24 cellular contexts compared by ENCODE assay signal in genomic region chr10:113356794-113357687, GRCh38.
DNase-seq lines count a peak whose midpoint lies in the region; ATAC-seq and TF ChIP-seq lines count a peak whose summit lies in the region.
"Had no signal": no experiment of that assay in that cellular context is flagged by ENCODE, and none has a peak within 500 bp of the region (broad histone marks: within the 10 kb centered on the region; RNA-seq: fewer than 3 reads in every experiment).

No MANE protein-coding gene starts in this region.

- H3K9me3 ChIP-seq in prostate gland, result no peaks in the 10 kb centered on the region
- H3K9me3 ChIP-seq: MG63, SJCRH30 had no signal

- H3K9me2 ChIP-seq in GM23338 (ENCODE audit: insufficient read depth), result no peaks in the 10 kb centered on the region

- no peak for ATAC-seq in GM23338
- ATAC-seq in natural killer cell treated with Interleukin-12 subunit alpha and Interleukin-12 subunit beta and Interleukin-15 and Interleukin-18, amount 100 ng/mL, for 72 hours, result no peak
- no peak for ATAC-seq in activated CD8-positive, alpha-beta T cell treated with anti-CD3 and anti-CD28 coated beads for 36 hours
- ATAC-seq in naive thymus-derived CD8-positive, alpha-beta T cell, result no peak
- ATAC-seq: HCT116, PC-3 had no signal

- intact Hi-C loops in prostate gland (cut with DNase I), result loop anchor here (5.0 to 10.0 kb wide), 3 partner anchors 195 to 402 kb away; partner anchors contain the start of gene TCF7L2
- intact Hi-C loops in activated CD8-positive, alpha-beta T cell treated with anti-CD3 and anti-CD28 coated beads for 36 hours (cut with micrococcal nuclease), result no loop called here

- H3K27me3 ChIP-seq in GM23338 (ENCODE audit: insufficient read depth) (no peaks in the 10 kb centered on the region), prostate gland (replicated peaks; ENCODE audit: insufficient read depth) (no peaks in the 10 kb centered on the region)
- H3K27me3 ChIP-seq: MG63 had no signal

- POLR2A ChIA-PET in activated CD8-positive, alpha-beta T cell treated with anti-CD3 and anti-CD28 coated beads for 36 hours (lab: Charles Lee), result interaction anchor here (0.6 kb wide), 1 partner anchor 34 kb away, joined by 3 read pairs; no protein-coding TSS in a partner anchor
- POLR2A ChIA-PET in naive thymus-derived CD8-positive, alpha-beta T cell (lab: Charles Lee), result no interaction called here

- DNase-seq in AG09309 (ENCODE audit: low read depth) (peak; percentile 38), GM23338 (ENCODE audit: low spot score) (no peak), fibroblast of the aortic adventitia (ENCODE audit: low read depth) (peak; percentile 18), prostate gland (ENCODE audit: low spot score) (peak; percentile 55), NCI-H1105 treated with DMSO at 0.1 percent for 48 hours (lab: John Stamatoyannopoulos, UW) (no peak)
- no peak for DNase-seq in natural killer cell treated with Interleukin-12 subunit alpha and Interleukin-12 subunit beta and Interleukin-15 and Interleukin-18, amount 100 ng/mL, for 72 hours (ENCODE audit: low spot score)
- no peak for DNase-seq in activated CD8-positive, alpha-beta T cell treated with anti-CD3 and anti-CD28 coated beads for 36 hours
- DNase-seq in naive thymus-derived CD8-positive, alpha-beta T cell, result no peak
- DNase-seq: AML-193, COR-L47, DMS153, EL, IMR-90, Karpas-422, MG63, NCI-H1092, NCI-H2081 treated with DMSO at 0.1 percent for 48 hours, NCI-H510A, NCI-H774, PC-3 had no signal

- CTCF ChIA-PET in activated CD8-positive, alpha-beta T cell treated with anti-CD3 and anti-CD28 coated beads for 36 hours (lab: Charles Lee), result interaction anchor here (1.2 kb wide), 1 partner anchor 28 kb away, joined by 3 read pairs; no protein-coding TSS in a partner anchor

- H3K4me3 Mint-ChIP-seq in GM23338, result no peak overlapping the region
- H3K4me3 Mint-ChIP-seq in natural killer cell treated with Interleukin-12 subunit alpha and Interleukin-12 subunit beta and Interleukin-15 and Interleukin-18, amount 100 ng/mL, for 72 hours, result no peak overlapping the region
- H3K4me3 Mint-ChIP-seq in activated CD8-positive, alpha-beta T cell treated with anti-CD3 and anti-CD28 coated beads for 36 hours, result no peak overlapping the region
- no peak overlapping the region for H3K4me3 Mint-ChIP-seq in naive thymus-derived CD8-positive, alpha-beta T cell
- H3K4me3 Mint-ChIP-seq: CD14-positive monocyte had no signal

- H3K9me3 Mint-ChIP-seq in GM23338, result no peaks in the 10 kb centered on the region
- H3K9me3 Mint-ChIP-seq in natural killer cell treated with Interleukin-12 subunit alpha and Interleukin-12 subunit beta and Interleukin-15 and Interleukin-18, amount 100 ng/mL, for 72 hours, result no peaks in the 10 kb centered on the region
- H3K9me3 Mint-ChIP-seq in activated CD8-positive, alpha-beta T cell treated with anti-CD3 and anti-CD28 coated beads for 36 hours, result no peaks in the 10 kb centered on the region
- peaks cover 0 to 2% (median 0%) of the 10 kb centered on the region in 9 donors for H3K9me3 Mint-ChIP-seq in naive thymus-derived CD8-positive, alpha-beta T cell

- no peak overlapping the region for H3K27ac Mint-ChIP-seq in GM23338
- no peak overlapping the region for H3K27ac Mint-ChIP-seq in natural killer cell treated with Interleukin-12 subunit alpha and Interleukin-12 subunit beta and Interleukin-15 and Interleukin-18, amount 100 ng/mL, for 72 hours
- H3K27ac Mint-ChIP-seq in activated CD8-positive, alpha-beta T cell treated with anti-CD3 and anti-CD28 coated beads for 36 hours, result no peak overlapping the region
- H3K27ac Mint-ChIP-seq in naive thymus-derived CD8-positive, alpha-beta T cell, result no peak overlapping the region
- H3K27ac Mint-ChIP-seq: CD14-positive monocyte had no signal

- H4K20me1 ChIP-seq in GM23338 (replicated peaks; ENCODE audit: insufficient read depth), result no peaks in the 10 kb centered on the region

- no peaks in the 10 kb centered on the region for H3F3A ChIP-seq in GM23338 (replicated peaks; ENCODE audit: low read depth)

- no peak overlapping the region for H3K4me2 ChIP-seq in GM23338

- TF ChIP-seq POLR2A in prostate gland (IDR thresholded peaks at IDR 0.05), result no peak

- no peak overlapping the region for H3K27ac ChIP-seq in GM23338 (ENCODE audit: low read depth)
- H3K27ac ChIP-seq in prostate gland, result peak overlapping the region; percentile 13 to 44
- H3K27ac ChIP-seq: RWPE1, SJCRH30 had no signal

- H3K4me3 ChIP-seq in AG09309 (ENCODE audit: control insufficient read depth, low read depth, low read length) (no peak overlapping the region), GM23338 (no peak overlapping the region), fibroblast of the aortic adventitia (ENCODE audit: low read depth, low read length) (no peak overlapping the region), prostate gland (no peak overlapping the region)
- H3K4me3 ChIP-seq: MG63, SJCRH30 had no signal

- TF ChIP-seq CTCF in AG09309 (IDR thresholded peaks at IDR 0.05; ENCODE audit: control insufficient read depth, insufficient read depth, low read depth, low read length, missing control alignments) (no peak), GM23338 (conservative IDR thresholded peaks at IDR 0.05; ENCODE audit: low read depth in 2 of 2) (no peak), fibroblast of the aortic adventitia (IDR thresholded peaks at IDR 0.05; ENCODE audit: insufficient read depth, low read length) (no peak), prostate gland (IDR thresholded peaks at IDR 0.05) (no peak)
- TF ChIP-seq CTCF in activated CD8-positive, alpha-beta T cell treated with anti-CD3 and anti-CD28 coated beads for 36 hours (IDR thresholded peaks at IDR 0.05), result no peak

- 20% methylated on average over 5 of the region's 5 CpGs for WGBS in prostate gland

- H3K4me1 Mint-ChIP-seq in GM23338, result no peaks in the 10 kb centered on the region; the same call in 2 of the 3 replicates
- H3K4me1 Mint-ChIP-seq in natural killer cell treated with Interleukin-12 subunit alpha and Interleukin-12 subunit beta and Interleukin-15 and Interleukin-18, amount 100 ng/mL, for 72 hours (ENCODE audit: low read depth in 2 of 2), result no peaks in the 10 kb centered on the region
- H3K4me1 Mint-ChIP-seq in activated CD8-positive, alpha-beta T cell treated with anti-CD3 and anti-CD28 coated beads for 36 hours (ENCODE audit: low read depth), result no peaks in the 10 kb centered on the region
- peaks cover 0 to 2% (median under 1%) of the 10 kb centered on the region in 4 donors for H3K4me1 Mint-ChIP-seq in naive thymus-derived CD8-positive, alpha-beta T cell
- H3K4me1 Mint-ChIP-seq: CD14-positive monocyte had no signal

- peaks cover 5% of the 10 kb centered on the region for H3K27me3 Mint-ChIP-seq in GM23338 (ENCODE audit: insufficient read depth, low read depth, poor library complexity)
- peaks cover 10 to 19% of the 10 kb centered on the region in 2 donors for H3K27me3 Mint-ChIP-seq in natural killer cell treated with Interleukin-12 subunit alpha and Interleukin-12 subunit beta and Interleukin-15 and Interleukin-18, amount 100 ng/mL, for 72 hours
- H3K27me3 Mint-ChIP-seq in activated CD8-positive, alpha-beta T cell treated with anti-CD3 and anti-CD28 coated beads for 36 hours, result peaks cover 1% of the 10 kb centered on the region
- H3K27me3 Mint-ChIP-seq in naive thymus-derived CD8-positive, alpha-beta T cell, result peaks cover 0 to 10% (median 0%) of the 10 kb centered on the region in 5 donors

- no peaks in the 10 kb centered on the region for H3K36me3 Mint-ChIP-seq in GM23338 (ENCODE audit: low read depth)
- H3K36me3 Mint-ChIP-seq in natural killer cell treated with Interleukin-12 subunit alpha and Interleukin-12 subunit beta and Interleukin-15 and Interleukin-18, amount 100 ng/mL, for 72 hours, result no peaks in the 10 kb centered on the region
- no peaks in the 10 kb centered on the region for H3K36me3 Mint-ChIP-seq in activated CD8-positive, alpha-beta T cell treated with anti-CD3 and anti-CD28 coated beads for 36 hours (ENCODE audit: low read depth)
- peaks cover 0 to 2% (median 0%) of the 10 kb centered on the region in 3 donors for H3K36me3 Mint-ChIP-seq in naive thymus-derived CD8-positive, alpha-beta T cell
- H3K36me3 Mint-ChIP-seq: CD14-positive monocyte had no signal

- H3K79me2 ChIP-seq in GM23338 (replicated peaks; ENCODE audit: insufficient read depth), result no peaks in the 10 kb centered on the region

- H2AFZ ChIP-seq in GM23338, result 0 out of 2 replicates have a peak overlapping the region, but pooled peaks have one; percentile 7

- 0 out of 2 replicates have a peak, but pooled peaks cover 2% of the 10 kb centered on the region for H3K4me1 ChIP-seq in GM23338 (ENCODE audit: insufficient read depth)
- H3K4me1 ChIP-seq in prostate gland (replicated peaks), result peaks cover 3% of the 10 kb centered on the region
- H3K4me1 ChIP-seq: SJCRH30 had no signal

- no peaks in the 10 kb centered on the region for H3K36me3 ChIP-seq in GM23338 (ENCODE audit: insufficient read depth)
- no peaks in the 10 kb centered on the region for H3K36me3 ChIP-seq in prostate gland
- H3K36me3 ChIP-seq: MG63, SJCRH30 had no signal

TF ChIP-seq in GM23338, 12 proteins besides CTCF, POLR2A, EP300 and RAD21:
- TF ChIP-seq JUNB (IDR thresholded peaks at IDR 0.05; ENCODE audit: unreplicated experiment), result no peak
- TF ChIP-seq CREB1 (CRISPR knock-in tag; IDR thresholded peaks at IDR 0.05; ENCODE audit: low read depth), result no peak
- no peak for TF ChIP-seq EZH2phosphoT487 (IDR thresholded peaks at IDR 0.05; ENCODE audit: unreplicated experiment)
- TF ChIP-seq ETS1 (IDR thresholded peaks at IDR 0.05), result no peak
- TF ChIP-seq POLR2AphosphoS5 (IDR thresholded peaks at IDR 0.05; ENCODE audit: low read depth), result no peak
- TF ChIP-seq ZNF114 (CRISPR knock-in tag; IDR thresholded peaks at IDR 0.05), result no peak
TF ChIP-seq in GM23338: peak in this region for 0.

Comparison
In these comparisons a context has a peak if more than half of its experiments do, and no peak if none do; other contexts are left out.
1. DNase-seq: peak in AG09309 (single experiment), fibroblast of the aortic adventitia (single experiment) and prostate gland (single experiment); none in GM23338 (single experiment), natural killer cell treated with Interleukin-12 subunit alpha and Interleukin-12 subunit beta and Interleukin-15 and Interleukin-18, amount 100 ng/mL, for 72 hours (single experiment), NCI-H1105 treated with DMSO at 0.1 percent for 48 hours (single experiment), activated CD8-positive, alpha-beta T cell treated with anti-CD3 and anti-CD28 coated beads for 36 hours (single experiment) and naive thymus-derived CD8-positive, alpha-beta T cell (0 of 10).